ENCODE assay signal across 8 cellular contexts in genomic region chr3:194134757-194135515, GRCh38. TPM values are rescaled to one million over a fixed set of nuclear protein-coding genes. Genes with fewer than 3 reads are reported as not detected.
A peak's percentile ranks its signal among the peaks of the same experiment; 100 is the strongest.
DNase-seq lines count a peak whose midpoint lies in the region; ATAC-seq, FAIRE-seq and TF ChIP-seq lines count a peak whose summit lies in the region.

No MANE protein-coding gene starts in this region.

- under 1% methylated on average over 43 of the region's 68 CpGs for WGBS in hepatocyte (ENCODE audit: low lambda C conversion rate, missing lambda C conversion rate)

- peak; percentile 93 for FAIRE-seq in GM12891 (lab: Jason Lieb, UNC)

- no peak for TF ChIP-seq CTCF in astrocyte of the cerebellum (IDR thresholded peaks at IDR 0.05; ENCODE audit: low read depth, low read length, missing control alignments)
- TF ChIP-seq CTCF in hepatocyte (IDR thresholded peaks at IDR 0.05; ENCODE audit: poor library complexity), result no peak
- TF ChIP-seq CTCF in retinal pigment epithelial cell (conservative IDR thresholded peaks at IDR 0.05; ENCODE audit: low read depth, low read length), result no peak

- H3K4me3 ChIP-seq in astrocyte of the cerebellum (ENCODE audit: low read depth, low read length) (peak overlapping the region; percentile 48), hepatocyte (peak overlapping the region; percentile 28), retinal pigment epithelial cell (ENCODE audit: low read length) (peak overlapping the region; percentile 61)

- peaks cover 21% of the 10 kb centered on the region for H3K79me2 ChIP-seq in hepatocyte

- TF ChIP-seq POLR2A in GM12891 (IDR thresholded peaks at IDR 0.05; ENCODE audit: low read depth, low read length), result no peak

- no peaks in the 10 kb centered on the region for H3K27me3 ChIP-seq in hepatocyte

- DNase-seq in GM12891 (ENCODE audit: insufficient read length, low spot score), result peak; percentile 66
- DNase-seq in NCI-H1694 (lab: John Stamatoyannopoulos, UW), result peak; percentile 79
- peak; percentile 57 for DNase-seq in T-helper 9 cell
- peak; percentile 85 for DNase-seq in astrocyte of the cerebellum (ENCODE audit: low read depth)
- DNase-seq in hepatocyte (ENCODE audit: low spot score), result peak; percentile 98
- peak; percentile 94 for DNase-seq in retinal pigment epithelial cell (ENCODE audit: low read depth)

- H2AFZ ChIP-seq in hepatocyte, result peak overlapping the region; percentile 3

- peaks cover 6% of the 10 kb centered on the region for H4K20me1 ChIP-seq in hepatocyte (ENCODE audit: insufficient read depth, poor library complexity, severe bottlenecking)

- peak overlapping the region; percentile 87 for H3K4me2 ChIP-seq in hepatocyte

- peak overlapping the region; percentile 99 for H3K27ac ChIP-seq in hepatocyte

- H3K9me3 ChIP-seq in hepatocyte (ENCODE audit: low read depth), result no peaks in the 10 kb centered on the region

- no peaks in the 10 kb centered on the region for H3K36me3 ChIP-seq in hepatocyte (replicated peaks; ENCODE audit: insufficient read depth, low read depth)

- peak; percentile 35 for ATAC-seq in HG02840 (IDR thresholded peaks at IDR 0.05; ENCODE audit: low FRiP score, unreplicated experiment)
- no peak for ATAC-seq in GM18870 (IDR thresholded peaks at IDR 0.05; ENCODE audit: unreplicated experiment)

- no peaks in the 10 kb centered on the region for H3K9me2 ChIP-seq in hepatocyte (replicated peaks; ENCODE audit: insufficient read depth)

- H3K4me1 ChIP-seq in hepatocyte (ENCODE audit: insufficient read depth), result peaks cover 47% of the 10 kb centered on the region

- in situ Hi-C loops in astrocyte of the cerebellum (cut with HindIII; ENCODE audit: low sequenced_read_pairs), result no loop called here

TF ChIP-seq in GM12891, 5 proteins besides CTCF, POLR2A, EP300 and RAD21:
- TF ChIP-seq PAX5 (IDR thresholded peaks at IDR 0.05; ENCODE audit: insufficient read depth, low read length, severe bottlenecking), result peak; percentile 63
- no peak for TF ChIP-seq SPI1 (IDR thresholded peaks at IDR 0.05; ENCODE audit: low read depth, low read length)

RNA-seq across cellular contexts. Expression of gene HES1, which starts 1.0 kb away (rescaled TPM):
- 10.6 TPM for polyA plus RNA-seq in GM12891 (2012; ENCODE audit: low read depth, missing spikeins)
- 132 and 136 TPM in 2 replicates for total RNA-seq in hepatocyte
- polyA plus RNA-seq in hepatocyte, result 131 and 142 TPM in 2 replicates
